ENCODE assay signal across 8 cellular contexts in genomic region chr4:186104895-186105720, GRCh38. TPM values are rescaled to one million over a fixed set of nuclear protein-coding genes. Genes with fewer than 3 reads are reported as not detected.
DNase-seq lines count a peak whose midpoint lies in the region; ATAC-seq and TF ChIP-seq lines count a peak whose summit lies in the region.

No MANE protein-coding gene starts in this region.

- TF ChIP-seq CTCF in foreskin keratinocyte (conservative IDR thresholded peaks at IDR 0.05) (no peak), omental fat pad (IDR thresholded peaks at IDR 0.05) (no peak)

- peak; percentile 36 for ATAC-seq in HG02678 (IDR thresholded peaks at IDR 0.05; ENCODE audit: unreplicated experiment)
- peak; percentile 45 to 57 (median 51) for ATAC-seq in T-cell (replicated peaks in 1 of 4)
- peak; percentile 47 for ATAC-seq in foreskin keratinocyte
- peak; percentile 61 for ATAC-seq in omental fat pad (ENCODE audit: low FRiP score)

- H3K4me1 Mint-ChIP-seq in T-helper 1 cell treated with Interleukin-12 subunit alpha and Interleukin-12 subunit beta and Interleukin-4 antibody, amounts not matched to agents 30 μg/mL and 1 μg/mL, for 36 hours (ENCODE audit: low read depth), result peaks cover 4% of the 10 kb centered on the region
- peaks cover 7 to 12% (median 8%) of the 10 kb centered on the region in 3 donors for H3K4me1 Mint-ChIP-seq in T-cell

- POLR2A ChIA-PET in T-cell (lab: Charles Lee), result no interaction called here

- peaks cover 64% of the 10 kb centered on the region for H3K27me3 ChIP-seq in foreskin keratinocyte

- CTCF ChIA-PET in T-cell (lab: Charles Lee), result no interaction called here

- peaks cover 58% of the 10 kb centered on the region for H3K27me3 Mint-ChIP-seq in T-helper 1 cell treated with Interleukin-12 subunit alpha and Interleukin-12 subunit beta and Interleukin-4 antibody, amounts not matched to agents 30 μg/mL and 1 μg/mL, for 36 hours (ENCODE audit: low read depth)
- H3K27me3 Mint-ChIP-seq in T-cell, result peaks cover 55 to 62% of the 10 kb centered on the region in 2 donors

- DNase-seq in T-helper 1 cell, result no peak
- DNase-seq in T-cell, result peak in 5 of 34 experiments; percentile 1 to 16 (median 4)
- no peak for DNase-seq in foreskin keratinocyte
- no peak for DNase-seq in omental fat pad (ENCODE audit: low spot score)
- DNase-seq in HCEC 1CT, result no peak
- DNase-seq in NCI-H2196 (lab: John Stamatoyannopoulos, UW; ENCODE audit: unreplicated experiment), result no peak

- no peaks in the 10 kb centered on the region for H3K4me1 ChIP-seq in foreskin keratinocyte

- H3K4me3 Mint-ChIP-seq in T-helper 1 cell treated with Interleukin-12 subunit alpha and Interleukin-12 subunit beta and Interleukin-4 antibody, amounts not matched to agents 30 μg/mL and 1 μg/mL, for 36 hours, result peak overlapping the region; percentile 67
- peak overlapping the region; percentile 62 to 82 (median 82) for H3K4me3 Mint-ChIP-seq in T-cell

- no peak overlapping the region for H3K27ac ChIP-seq in foreskin keratinocyte

- no peaks in the 10 kb centered on the region for H3K9me3 Mint-ChIP-seq in T-helper 1 cell treated with Interleukin-12 subunit alpha and Interleukin-12 subunit beta and Interleukin-4 antibody, amounts not matched to agents 30 μg/mL and 1 μg/mL, for 36 hours
- H3K9me3 Mint-ChIP-seq in T-cell, result no peaks in the 10 kb centered on the region

- no peak overlapping the region for H3K27ac Mint-ChIP-seq in T-helper 1 cell treated with Interleukin-12 subunit alpha and Interleukin-12 subunit beta and Interleukin-4 antibody, amounts not matched to agents 30 μg/mL and 1 μg/mL, for 36 hours
- no peak overlapping the region for H3K27ac Mint-ChIP-seq in T-cell

- H3K36me3 Mint-ChIP-seq in T-helper 1 cell treated with Interleukin-12 subunit alpha and Interleukin-12 subunit beta and Interleukin-4 antibody, amounts not matched to agents 30 μg/mL and 1 μg/mL, for 36 hours (ENCODE audit: low read depth), result no peaks in the 10 kb centered on the region
- no peaks in the 10 kb centered on the region for H3K36me3 Mint-ChIP-seq in T-cell

RNA-seq across cellular contexts. Expression of gene FAM149A, which starts 0.6 kb away (rescaled TPM):
- total RNA-seq in T-cell, result 1 to 10 TPM in 4 of 5 donors, under 1 TPM in 1; 0.57 to 3.2 (median 1.1) TPM
- total RNA-seq in foreskin keratinocyte, result 0.78 and 0.85 TPM in 2 replicates
- polyA plus RNA-seq in foreskin keratinocyte, result 0.39 and 0.50 TPM in 2 replicates
- total RNA-seq in omental fat pad, result 10 to 100 TPM in 3 of 4 donors, 1 to 10 TPM in 1; 7.7 to 15.3 (median 11.8) TPM

RNA-seq across cellular contexts. Expression of gene TLR3, which starts 36.2 kb away (rescaled TPM):
- total RNA-seq in T-cell (1 to 10 TPM in 3 of 5 donors, under 1 TPM in 2; 0.82 to 2.9 (median 1.4) TPM), foreskin keratinocyte (5.2 and 6.9 TPM in 2 replicates), omental fat pad (10 to 100 TPM in 2 of 4 donors, 1 to 10 TPM in 2; 4.2 to 22.7 (median 9.5) TPM)
- 1.1 and 1.3 TPM in 2 replicates for polyA plus RNA-seq in foreskin keratinocyte
